In genomic region chrX:150693782-150694574, GRCh38 we compare ENCODE assay signal across 8 cellular contexts. TPM values are rescaled to one million over a fixed set of nuclear protein-coding genes. Genes with fewer than 3 reads are reported as not detected.
A peak's percentile ranks its signal among the peaks of the same experiment; 100 is the strongest.
DNase-seq lines count a peak whose midpoint lies in the region; ATAC-seq lines count a peak whose summit lies in the region.

No MANE protein-coding gene starts in this region.

- WGBS in mesendoderm (ENCODE audit: extremely low coverage, insufficient coverage, low lambda C conversion rate), result no CpG with 5 or more reads among the region's 33 CpGs

- H3K36me3 ChIP-seq in mesendoderm (ENCODE audit: control insufficient read depth, insufficient read depth, low read length), result no peaks in the 10 kb centered on the region

- H3K18ac ChIP-seq in mesendoderm (ENCODE audit: low read length), result peak overlapping the region; percentile 80

- H2BK120ac ChIP-seq in mesendoderm (ENCODE audit: low read depth, low read length), result no peak overlapping the region

- H3K4me2 ChIP-seq in mesendoderm (ENCODE audit: low read length), result peak overlapping the region; percentile 15

- no peak overlapping the region for H4K8ac ChIP-seq in mesendoderm (ENCODE audit: low read depth, low read length)

- H3K4me1 ChIP-seq in mesendoderm (ENCODE audit: control insufficient read depth, low read depth, low read length), result no peaks in the 10 kb centered on the region

- no peaks in the 10 kb centered on the region for H3K79me1 ChIP-seq in mesendoderm (ENCODE audit: low read length)

- H3K23ac ChIP-seq in mesendoderm (ENCODE audit: low read length), result no peak overlapping the region

- H4K5ac ChIP-seq in mesendoderm (ENCODE audit: low read length), result no peak overlapping the region

- H3K4ac ChIP-seq in mesendoderm (ENCODE audit: low read depth, low read length), result no peak overlapping the region

- no peak overlapping the region for H2BK5ac ChIP-seq in mesendoderm (ENCODE audit: low read length)

- no peak overlapping the region for H3K4me3 ChIP-seq in mesendoderm (ENCODE audit: low read length)

- H2BK15ac ChIP-seq in mesendoderm (replicated peaks; ENCODE audit: low read depth), result no peak overlapping the region

- no peak overlapping the region for H3K27ac ChIP-seq in mesendoderm (ENCODE audit: low read depth, low read length)

- H2AK5ac ChIP-seq in mesendoderm (ENCODE audit: low read length), result no peak overlapping the region

- peak; percentile 61 for DNase-seq in AG08396 (ENCODE audit: low spot score)
- DNase-seq in NCI-H2171 treated with DMSO at 0.1 percent for 48 hours (lab: John Stamatoyannopoulos, UW), result peak; percentile 64
- peak; percentile 71 to 74 for DNase-seq in activated CD4-positive, alpha-beta T cell treated with anti-CD3 and anti-CD28 coated beads, Interleukin-2, amount 50 U/mL, for 48 hours
- peak; percentile 38 for DNase-seq in effector CD8-positive, alpha-beta T cell (lab: John Stamatoyannopoulos, UW)
- DNase-seq in mesendoderm, result peak; percentile 56
- DNase-seq in stimulated activated CD8-positive, alpha-beta memory T cell treated with anti-CD3 and anti-CD28 coated beads, Interleukin-7, amount 100 ng/mL, for 24 hours (ENCODE audit: low read depth), result peak; percentile 30

- H3K79me2 ChIP-seq in mesendoderm (ENCODE audit: control insufficient read depth, insufficient read depth, low read length), result no peaks in the 10 kb centered on the region

- H3K9ac ChIP-seq in mesendoderm (ENCODE audit: low read length), result peak overlapping the region; percentile 19

- H3K27me3 ChIP-seq in mesendoderm (ENCODE audit: insufficient read depth, low read length, poor library complexity), result no peaks in the 10 kb centered on the region

- H3K56ac ChIP-seq in mesendoderm (ENCODE audit: low read length), result peak overlapping the region; percentile 42

- peak; percentile 76 for ATAC-seq in GM18867 (IDR thresholded peaks at IDR 0.05; ENCODE audit: unreplicated experiment)
- ATAC-seq in HG03060 (IDR thresholded peaks at IDR 0.05; ENCODE audit: low read depth, unreplicated experiment), result peak; percentile 54

RNA-seq across cellular contexts. Expression of gene MTMR1, which starts 0.8 kb away (rescaled TPM):
- polyA plus RNA-seq in mesendoderm (2013, experiment 1 of 2), result 21.8 TPM
- polyA plus RNA-seq in mesendoderm (2013, experiment 2 of 2), result 20.8 TPM
